8 cellular contexts compared by ENCODE assay signal in the genomic region with DNA sequence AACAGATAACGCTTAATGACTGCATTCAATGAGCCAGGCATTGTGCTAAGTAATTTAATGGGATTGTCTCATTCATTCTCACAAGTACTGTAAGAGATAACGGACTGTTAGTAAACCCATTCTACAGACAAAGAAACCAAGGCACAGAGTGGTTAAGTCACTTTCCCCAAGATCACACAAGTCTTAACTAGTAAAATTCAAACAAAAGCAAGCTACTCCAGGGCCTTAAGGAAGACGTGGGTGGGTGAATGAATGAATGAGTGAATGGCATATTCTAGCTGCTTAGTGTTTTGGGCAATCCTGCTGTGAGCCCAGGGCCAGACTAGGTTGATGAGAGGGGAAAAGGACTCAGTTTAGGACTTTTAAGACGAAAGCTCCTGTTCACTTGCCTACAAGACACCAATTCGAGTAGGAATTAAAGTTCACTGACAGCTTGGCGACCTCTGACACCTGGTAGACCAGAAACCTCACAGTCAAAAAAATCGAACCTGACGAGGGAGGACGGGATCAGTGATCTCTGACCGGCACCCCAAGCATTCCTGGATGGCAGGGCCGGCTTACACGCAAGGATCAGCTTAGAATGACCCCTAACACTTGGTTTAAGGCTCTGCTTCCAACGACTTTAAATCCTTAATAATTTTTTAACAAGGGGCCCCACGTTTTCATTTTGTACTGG.
DNase-seq lines count a peak whose midpoint lies in the region; ATAC-seq and TF ChIP-seq lines count a peak whose summit lies in the region.

No MANE protein-coding gene starts in this region.

- no peaks in the 10 kb centered on the region for H3K27me3 ChIP-seq in WERI-Rb-1 (ENCODE audit: insufficient read depth, low read depth, severe bottlenecking)

- DNase-seq in NCI-H345 (lab: John Stamatoyannopoulos, UW) (peak; percentile 18), NCI-H345 treated with DMSO at 0.1 percent for 48 hours (lab: John Stamatoyannopoulos, UW; ENCODE audit: unreplicated experiment) (no peak), WERI-Rb-1 (no peak), germinal center (ENCODE audit: low spot score) (peak; percentile 16), ecto neural progenitor cell (ENCODE audit: low spot score) (no peak)
- peak in 1 of 2 donors; percentile 55 for DNase-seq in stimulated activated effector memory CD8-positive, alpha-beta T cell treated with anti-CD3 and anti-CD28 coated beads, Interleukin-12 subunit alpha, Interleukin-12 subunit beta, amount 100 ng/mL, for 72 hours (ENCODE audit: low spot score in 2 of 2)
- DNase-seq in stimulated activated CD4-positive, alpha-beta T cell treated with anti-CD3 and anti-CD28 coated beads, Interleukin-4, amount 100 ng/mL, for 1 hour = no peak

- H3K4me3 ChIP-seq in WERI-Rb-1 (ENCODE audit: low read depth, low read length) = peak overlapping the region; percentile 92

- peaks cover 65% of the 10 kb centered on the region for H3K36me3 Mint-ChIP-seq in stimulated activated effector memory CD8-positive, alpha-beta T cell treated with anti-CD3 and anti-CD28 coated beads, Interleukin-12 subunit alpha, Interleukin-12 subunit beta, amount 100 ng/mL, for 72 hours

- H3K9me3 Mint-ChIP-seq in stimulated activated effector memory CD8-positive, alpha-beta T cell treated with anti-CD3 and anti-CD28 coated beads, Interleukin-12 subunit alpha, Interleukin-12 subunit beta, amount 100 ng/mL, for 72 hours = no peaks in the 10 kb centered on the region

- ATAC-seq in stimulated activated effector memory CD8-positive, alpha-beta T cell treated with anti-CD3 and anti-CD28 coated beads, Interleukin-12 subunit alpha, Interleukin-12 subunit beta, amount 100 ng/mL, for 72 hours = no peak
- ATAC-seq in HG03354 (IDR thresholded peaks at IDR 0.05; ENCODE audit: poor library complexity, severe bottlenecking, unreplicated experiment) = no peak

- peak overlapping the region; percentile 98 for H3K27ac Mint-ChIP-seq in stimulated activated effector memory CD8-positive, alpha-beta T cell treated with anti-CD3 and anti-CD28 coated beads, Interleukin-12 subunit alpha, Interleukin-12 subunit beta, amount 100 ng/mL, for 72 hours

- H3K9me3 ChIP-seq in WERI-Rb-1 (ENCODE audit: severe bottlenecking) = no peaks in the 10 kb centered on the region

- TF ChIP-seq CTCF in WERI-Rb-1 (IDR thresholded peaks at IDR 0.05; ENCODE audit: low read depth, low read length) = no peak

- H3K4me1 Mint-ChIP-seq in stimulated activated effector memory CD8-positive, alpha-beta T cell treated with anti-CD3 and anti-CD28 coated beads, Interleukin-12 subunit alpha, Interleukin-12 subunit beta, amount 100 ng/mL, for 72 hours = peaks cover 30% of the 10 kb centered on the region

- peak overlapping the region; percentile 100 for H3K27ac ChIP-seq in WERI-Rb-1

- peaks cover 41% of the 10 kb centered on the region for H3K36me3 ChIP-seq in WERI-Rb-1

- H3K4me3 Mint-ChIP-seq in stimulated activated effector memory CD8-positive, alpha-beta T cell treated with anti-CD3 and anti-CD28 coated beads, Interleukin-12 subunit alpha, Interleukin-12 subunit beta, amount 100 ng/mL, for 72 hours = peak overlapping the region; percentile 95

Comparison
In these comparisons a context has a peak if more than half of its experiments do, and no peak if none do; other contexts are left out.
1. DNase-seq: peak in NCI-H345 (single experiment) and germinal center (single experiment); none in NCI-H345 treated with DMSO at 0.1 percent for 48 hours (single experiment), WERI-Rb-1 (single experiment), stimulated activated CD4-positive, alpha-beta T cell treated with anti-CD3 and anti-CD28 coated beads, Interleukin-4, amount 100 ng/mL, for 1 hour (single experiment) and ecto neural progenitor cell (single experiment).